In the genomic region with DNA sequence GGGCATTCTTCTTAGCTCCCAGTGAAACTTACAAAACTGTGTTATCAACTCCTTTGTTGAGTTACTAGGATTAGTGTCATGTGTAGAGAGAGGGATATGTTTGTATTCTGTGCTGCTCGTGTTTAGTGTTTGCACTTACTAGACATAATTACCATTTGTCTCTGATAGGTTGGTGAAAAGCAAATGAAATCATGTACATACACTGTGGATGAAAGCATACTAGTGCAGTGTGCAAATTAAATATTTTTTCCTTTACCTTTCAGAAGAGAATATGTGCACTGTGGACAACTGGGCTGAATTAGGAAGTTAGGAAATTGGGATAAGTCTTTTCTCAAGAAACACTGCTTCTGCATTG, we compare ENCODE assay signal across 8 cellular contexts. TPM values are rescaled to one million over a fixed set of nuclear protein-coding genes. Genes with fewer than 3 reads are reported as not detected.
A peak's percentile ranks its signal among the peaks of the same experiment; 100 is the strongest.
DNase-seq lines count a peak whose midpoint lies in the region; TF ChIP-seq lines count a peak whose summit lies in the region.

No MANE protein-coding gene starts in this region.

- H3K79me2 ChIP-seq in OCI-LY3 (ENCODE audit: low read length), result peaks cover 28% of the 10 kb centered on the region

- peak overlapping the region; percentile 94 for H3K4me3 ChIP-seq in OCI-LY3 (ENCODE audit: low read length)
- H3K4me3 ChIP-seq in epithelial cell of proximal tubule (ENCODE audit: low read depth, low read length), result peak overlapping the region; percentile 79
- H3K4me3 ChIP-seq in skeletal muscle tissue (ENCODE audit: low read length in 3 of 3), result peak overlapping the region; percentile 94 to 100 (median 98)

- no peaks in the 10 kb centered on the region for H3K9me3 ChIP-seq in OCI-LY3 (ENCODE audit: insufficient read depth, low read length)
- H3K9me3 ChIP-seq in skeletal muscle tissue (ENCODE audit: control insufficient read depth in 3 of 3, low read length in 3 of 3), result no peaks in the 10 kb centered on the region

- H3K27ac ChIP-seq in OCI-LY3 (ENCODE audit: low read length) (no peak overlapping the region), skeletal muscle tissue (ENCODE audit: low read depth, low read length) (peak overlapping the region; percentile 84)

- DNase-seq in NCI-H1105 treated with DMSO at 0.1 percent for 48 hours (lab: John Stamatoyannopoulos, UW) (peak; percentile 33), NCI-H1105 (lab: John Stamatoyannopoulos, UW) (no peak), epithelial cell of proximal tubule (ENCODE audit: low read depth) (no peak), 8988T (no peak), NAMALWA (ENCODE audit: low spot score) (no peak)
- no peak for DNase-seq in central memory CD4-positive, alpha-beta T cell

- peak overlapping the region; percentile 78 for H3K4me2 ChIP-seq in OCI-LY3 (ENCODE audit: low read length)

- no peak for TF ChIP-seq CTCF in OCI-LY3 (IDR thresholded peaks at IDR 0.05; ENCODE audit: low read depth, low read length)
- no peak for TF ChIP-seq CTCF in epithelial cell of proximal tubule (conservative IDR thresholded peaks at IDR 0.05; ENCODE audit: low read depth, low read length)

- H3K9ac ChIP-seq in OCI-LY3 (ENCODE audit: low read length) (peak overlapping the region; percentile 89; the same call in 1 of the 2 replicates), skeletal muscle tissue (ENCODE audit: low read depth in 1 of 3, low read length in 3 of 3) (peak overlapping the region in 2 of 3 donors; percentile 90)

- no peak overlapping the region for H2AFZ ChIP-seq in OCI-LY3 (ENCODE audit: low read depth, low read length)

- H3K36me3 ChIP-seq in OCI-LY3 (replicated peaks; ENCODE audit: low read depth, low read length), result peaks cover 3% of the 10 kb centered on the region
- H3K36me3 ChIP-seq in skeletal muscle tissue (ENCODE audit: control insufficient read depth in 3 of 3, insufficient read depth in 3 of 3, low read length in 3 of 3), result no peaks in the 10 kb centered on the region

- no peaks in the 10 kb centered on the region for H4K20me1 ChIP-seq in OCI-LY3 (ENCODE audit: insufficient read depth, low read length)

- H3K27me3 ChIP-seq in OCI-LY3 (ENCODE audit: low read depth, low read length) (no peaks in the 10 kb centered on the region), skeletal muscle tissue (ENCODE audit: control insufficient read depth in 3 of 3, insufficient read depth in 3 of 3, low read length in 3 of 3) (no peaks in the 10 kb centered on the region)

- H3K4me1 ChIP-seq in OCI-LY3 (ENCODE audit: low read length) (peaks cover 13% of the 10 kb centered on the region), skeletal muscle tissue (ENCODE audit: control insufficient read depth in 3 of 3, insufficient read depth in 3 of 3, low read length in 3 of 3) (peaks cover 9 to 20% (median 15%) of the 10 kb centered on the region in 3 donors)

RNA-seq across cellular contexts. Expression of a gene that starts 1.2 kb away (rescaled TPM):
- total RNA-seq in epithelial cell of proximal tubule (2.7 and 8.2 TPM in 2 replicates), skeletal muscle tissue (16.2 TPM)

RNA-seq across cellular contexts. Expression of a gene that starts 1.3 kb away (rescaled TPM):
- total RNA-seq in epithelial cell of proximal tubule, result 228 and 253 TPM in 2 replicates
- 28.2 TPM for total RNA-seq in skeletal muscle tissue
